30 cellular contexts compared by ENCODE assay signal in the genomic region with DNA sequence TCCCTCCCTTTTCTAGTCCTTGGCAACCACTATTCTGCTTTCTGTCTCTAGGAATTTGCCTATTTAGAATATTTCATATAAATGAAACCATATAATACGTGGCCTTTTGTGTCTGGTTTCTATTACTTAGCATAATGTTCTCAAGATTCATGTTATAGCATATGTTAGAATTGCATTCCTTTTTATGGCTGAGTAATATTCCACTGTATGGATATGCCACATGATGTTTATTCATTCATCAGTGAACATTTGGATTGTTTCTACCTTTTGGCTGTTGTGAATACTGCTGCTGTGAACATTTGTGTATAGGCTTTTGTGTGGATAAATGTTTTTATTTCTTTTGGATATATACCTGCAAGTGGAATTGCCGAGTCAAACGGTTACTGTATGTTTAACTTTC.
"Had no signal": no experiment of that assay in that cellular context is flagged by ENCODE, and none has a peak within 500 bp of the region (broad histone marks: within the 10 kb centered on the region; RNA-seq: fewer than 3 reads in every experiment).

No MANE protein-coding gene starts in this region.

- H3K4me3 Mint-ChIP-seq: activated CD4-positive, alpha-beta memory T cell treated with anti-CD3 and anti-CD28 coated beads for 36 hours; activated CD4-positive, alpha-beta T cell treated with anti-CD3 and anti-CD28 coated beads, Interleukin-2, amount 10 ng/mL, durations not matched to agents 7 days and 5 days; activated naive CD4-positive, alpha-beta T cell treated with anti-CD3 and anti-CD28 coated beads, Interleukin-2, amount 50 U/mL, for 24 hours had no signal

- H3K27ac Mint-ChIP-seq: activated CD4-positive, alpha-beta memory T cell treated with anti-CD3 and anti-CD28 coated beads for 36 hours; activated CD4-positive, alpha-beta T cell treated with anti-CD3 and anti-CD28 coated beads, Interleukin-2, amount 10 ng/mL, durations not matched to agents 7 days and 5 days; activated naive CD4-positive, alpha-beta T cell treated with anti-CD3 and anti-CD28 coated beads, Interleukin-2, amount 50 U/mL, for 24 hours had no signal

- DNase-seq: activated CD4-positive, alpha-beta memory T cell treated with anti-CD3 and anti-CD28 coated beads for 36 hours; activated CD4-positive, alpha-beta T cell treated with anti-CD3 and anti-CD28 coated beads, Interleukin-2, amount 10 ng/mL, durations not matched to agents 7 days and 5 days; activated CD8-positive, alpha-beta memory T cell treated with anti-CD3 and anti-CD28 coated beads for 24 hours; activated naive CD4-positive, alpha-beta T cell; activated T-cell treated with anti-CD3 and anti-CD28 coated beads, Interleukin-2, amount 50 U/mL, for 48 hours; aorta; body of pancreas; central memory CD4-positive, alpha-beta T cell; Karpas-422; MM.1S; NCI-H1105; NCI-H1436; NCI-H1694 treated with DMSO at 0.1 percent for 48 hours; NCI-H2029 treated with DMSO at 0.1 percent for 48 hours; NCI-H345; NCI-H510A; NCI-H526 treated with DMSO at 0.1 percent for 48 hours; NCI-H82; NK-92 treated with Interleukin-12 subunit alpha and Interleukin-12 subunit beta, amount 100 ng/mL, for 24 hours; OCI-M1; RPMI8226; T-helper 2 cell; T1000 had no signal

- FAIRE-seq: bronchial epithelial cell had no signal

- H3K9me3 Mint-ChIP-seq: activated CD4-positive, alpha-beta memory T cell treated with anti-CD3 and anti-CD28 coated beads for 36 hours; activated CD4-positive, alpha-beta T cell treated with anti-CD3 and anti-CD28 coated beads, Interleukin-2, amount 10 ng/mL, durations not matched to agents 7 days and 5 days; activated naive CD4-positive, alpha-beta T cell treated with anti-CD3 and anti-CD28 coated beads, Interleukin-2, amount 50 U/mL, for 24 hours had no signal

- H3K9me3 ChIP-seq: body of pancreas had no signal

- ATAC-seq: body of pancreas, Panc1, Right ventricle myocardium inferior had no signal

- H3K4me3 ChIP-seq: body of pancreas, coronary artery, SK-N-MC had no signal

- H3K27ac ChIP-seq: body of pancreas, coronary artery, SK-N-MC, VCaP had no signal

- H3K27me3 Mint-ChIP-seq: activated CD4-positive, alpha-beta memory T cell treated with anti-CD3 and anti-CD28 coated beads for 36 hours; activated CD4-positive, alpha-beta T cell treated with anti-CD3 and anti-CD28 coated beads, Interleukin-2, amount 10 ng/mL, durations not matched to agents 7 days and 5 days; activated naive CD4-positive, alpha-beta T cell treated with anti-CD3 and anti-CD28 coated beads, Interleukin-2, amount 50 U/mL, for 24 hours had no signal

- H3K27me3 ChIP-seq: body of pancreas had no signal
